Comparison of ENCODE assay signal across 24 cellular contexts in the genomic region with DNA sequence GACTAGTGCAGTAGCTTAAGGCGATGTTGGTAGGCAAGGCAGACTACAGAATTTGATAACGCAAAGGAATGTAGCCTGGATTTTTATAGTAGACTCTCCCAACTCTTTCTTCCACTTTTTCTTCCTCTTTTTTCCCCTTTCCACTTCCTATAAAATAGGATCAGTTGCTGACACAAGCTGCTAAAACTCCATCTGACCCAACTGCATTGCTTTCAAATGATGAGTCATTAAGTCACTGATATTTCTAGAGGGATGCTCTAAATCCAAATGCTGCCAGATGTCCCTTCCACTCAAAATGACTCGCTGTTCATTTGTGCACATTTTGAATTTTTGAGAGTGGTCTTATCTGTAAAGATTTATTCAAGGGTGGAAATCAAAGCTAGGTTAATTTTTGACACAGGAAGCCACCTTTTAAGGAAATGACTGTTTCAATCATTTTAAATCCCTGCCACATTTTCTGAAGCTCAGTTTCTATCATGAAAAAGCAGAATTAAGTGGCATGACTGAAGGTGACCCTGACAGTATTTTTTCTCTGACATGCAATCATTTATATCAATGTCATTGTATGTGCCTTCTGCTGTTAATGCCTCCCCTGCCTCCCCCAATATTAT.
DNase-seq lines count a peak whose midpoint lies in the region; ATAC-seq and TF ChIP-seq lines count a peak whose summit lies in the region.
"Had no signal": no experiment of that assay in that cellular context is flagged by ENCODE, and none has a peak within 500 bp of the region (broad histone marks: within the 10 kb centered on the region; RNA-seq: fewer than 3 reads in every experiment).

No MANE protein-coding gene starts in this region.

- H3K4me3 ChIP-seq in foreskin fibroblast (ENCODE audit: low read depth in 1 of 2, low read length in 2 of 2), result no peak overlapping the region
- H3K4me3 ChIP-seq: body of pancreas, gastroesophageal sphincter, lower lobe of right lung, SK-N-MC had no signal

- H3K27me3 Mint-ChIP-seq in T-helper 2 cell treated with Interferon-gamma antibody and Interleukin-4, amounts not matched to agents 5 μg/mL and 100 μg/mL, for 36 hours (ENCODE audit: low read depth), result peaks cover 47% of the 10 kb centered on the region

- H3K36me3 Mint-ChIP-seq in T-helper 2 cell treated with Interferon-gamma antibody and Interleukin-4, amounts not matched to agents 5 μg/mL and 100 μg/mL, for 36 hours (ENCODE audit: low read depth), result no peaks in the 10 kb centered on the region
- H3K36me3 Mint-ChIP-seq: CD4-positive, alpha-beta memory T cell had no signal

- no peak for TF ChIP-seq CTCF in foreskin fibroblast (IDR thresholded peaks at IDR 0.05; ENCODE audit: low read depth, low read length)

- no peaks in the 10 kb centered on the region for H3K9me3 Mint-ChIP-seq in T-helper 2 cell treated with Interferon-gamma antibody and Interleukin-4, amounts not matched to agents 5 μg/mL and 100 μg/mL, for 36 hours
- H3K9me3 Mint-ChIP-seq: CD4-positive, alpha-beta memory T cell had no signal

- no peak overlapping the region for H3K4me3 Mint-ChIP-seq in T-helper 2 cell treated with Interferon-gamma antibody and Interleukin-4, amounts not matched to agents 5 μg/mL and 100 μg/mL, for 36 hours
- H3K4me3 Mint-ChIP-seq: CD4-positive, alpha-beta memory T cell had no signal

- peak; percentile 60 for DNase-seq in CD1c-positive myeloid dendritic cell (ENCODE audit: extremely low spot score)
- DNase-seq in NOMO-1 treated with DMSO at 0.1 percent for 48 hours (lab: John Stamatoyannopoulos, UW; ENCODE audit: unreplicated experiment), result peak; percentile 60
- peak; percentile 10 to 56 for DNase-seq in foreskin fibroblast
- DNase-seq in NCI-H1436 (lab: John Stamatoyannopoulos, UW), result no peak
- DNase-seq in T-helper 2 cell treated with Interferon-gamma antibody and Interleukin-4, amounts not matched to agents 5 μg/mL and 100 μg/mL, for 36 hours (ENCODE audit: low spot score), result no peak
- DNase-seq: activated CD4-positive, alpha-beta T cell treated with anti-CD3 and anti-CD28 coated beads, Interleukin-2, amount 50 U/mL, for 4 hours; activated effector memory CD4-positive, alpha-beta T cell treated with Interleukin-2 at 50 U/mL for 16 hours; body of pancreas; CD4-positive, alpha-beta memory T cell; effector CD4-positive, alpha-beta T cell; erythroblast; GDM1; islet precursor cell; lower lobe of right lung; NCI-H1694; NCI-H2171 treated with DMSO at 0.1 percent for 48 hours; NCI-H526 treated with DMSO at 0.1 percent for 48 hours; WERI-Rb-1 had no signal

- H3K27ac Mint-ChIP-seq in T-helper 2 cell treated with Interferon-gamma antibody and Interleukin-4, amounts not matched to agents 5 μg/mL and 100 μg/mL, for 36 hours, result no peak overlapping the region
- H3K27ac Mint-ChIP-seq: progenitor cell of endocrine pancreas had no signal

- ATAC-seq in HG02870 (IDR thresholded peaks at IDR 0.05; ENCODE audit: unreplicated experiment), result peak; percentile 51
- no peak for ATAC-seq in GM19023 (IDR thresholded peaks at IDR 0.05; ENCODE audit: unreplicated experiment)
- ATAC-seq: body of pancreas, gastroesophageal sphincter, lower lobe of right lung, Panc1 had no signal

- H3K4me1 Mint-ChIP-seq in T-helper 2 cell treated with Interferon-gamma antibody and Interleukin-4, amounts not matched to agents 5 μg/mL and 100 μg/mL, for 36 hours (ENCODE audit: low read depth), result peaks cover 13% of the 10 kb centered on the region

Comparison
In these comparisons a context has a peak if more than half of its experiments do, and no peak if none do; other contexts are left out.
1. DNase-seq: peak in CD1c-positive myeloid dendritic cell (single experiment), NOMO-1 treated with DMSO at 0.1 percent for 48 hours (single experiment) and foreskin fibroblast (2 of 2); none in NCI-H1436 (single experiment) and T-helper 2 cell treated with Interferon-gamma antibody and Interleukin-4, amounts not matched to agents 5 μg/mL and 100 μg/mL, for 36 hours (single experiment).